In the genomic region with DNA sequence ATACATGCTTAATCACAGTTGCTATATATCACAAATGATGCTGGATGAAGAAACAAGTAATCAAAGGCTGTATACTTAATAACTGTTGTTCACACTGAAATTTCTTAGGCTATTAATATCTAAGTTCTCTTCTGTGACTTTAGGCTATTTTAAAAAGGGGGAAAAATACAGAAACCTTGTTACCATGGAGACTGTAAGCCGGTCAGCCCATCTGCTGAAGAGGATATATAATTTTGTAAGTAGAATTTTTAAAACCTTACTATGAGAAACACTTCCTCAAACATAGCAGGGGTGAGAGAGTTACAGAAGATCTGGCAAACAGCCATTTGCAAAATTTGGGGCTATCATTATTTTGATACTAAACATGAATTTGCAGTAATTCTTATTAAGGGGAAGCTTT, we compare ENCODE assay signal across 16 cellular contexts. TPM values are rescaled to one million over a fixed set of nuclear protein-coding genes. Genes with fewer than 3 reads are reported as not detected.
DNase-seq lines count a peak whose midpoint lies in the region; ATAC-seq and TF ChIP-seq lines count a peak whose summit lies in the region.
"Had no signal": no experiment of that assay in that cellular context is flagged by ENCODE, and none has a peak within 500 bp of the region (broad histone marks: within the 10 kb centered on the region; RNA-seq: fewer than 3 reads in every experiment).

No MANE protein-coding gene starts in this region.

- no peak for DNase-seq in memory B cell (ENCODE audit: low spot score in 2 of 2)
- DNase-seq in dorsolateral prefrontal cortex = no peak
- no peak for DNase-seq in inferior parietal cortex (ENCODE audit: extremely low spot score)
- DNase-seq in HT-29 (ENCODE audit: low spot score) = no peak
- DNase-seq in activated T-helper 2 cell treated with anti-CD3 and anti-CD28 coated beads, Interferon-gamma antibody, Interleukin-2, Interleukin-4, amounts not matched to agents 10 μg/mL and 5 μg/mL and 100 μg/mL, durations not matched to agents 14 hours and 24 hours and 36 hours (ENCODE audit: low spot score) = no peak
- DNase-seq: activated CD4-positive, alpha-beta T cell treated with anti-CD3 and anti-CD28 coated beads, Interleukin-2, amount 50 U/mL, for 1 hour; activated effector memory CD4-positive, alpha-beta T cell treated with Interleukin-2 at 50 U/mL for 16 hours; glutamatergic neuron; left ventricle myocardium inferior; NCI-H748 treated with DMSO at 0.1 percent for 48 hours; thyroid gland had no signal

- no peak overlapping the region for H3K4me3 Mint-ChIP-seq in memory B cell
- H3K4me3 Mint-ChIP-seq in activated T-helper 2 cell treated with anti-CD3 and anti-CD28 coated beads, Interferon-gamma antibody, Interleukin-2, Interleukin-4, amounts not matched to agents 10 μg/mL and 5 μg/mL and 100 μg/mL, durations not matched to agents 14 hours and 24 hours and 36 hours (ENCODE audit: low read depth) = no peak overlapping the region
- H3K4me3 Mint-ChIP-seq: neural crest cell had no signal

- H3K9me3 Mint-ChIP-seq in memory B cell = peaks cover 2% of the 10 kb centered on the region
- no peaks in the 10 kb centered on the region for H3K9me3 Mint-ChIP-seq in activated T-helper 2 cell treated with anti-CD3 and anti-CD28 coated beads, Interferon-gamma antibody, Interleukin-2, Interleukin-4, amounts not matched to agents 10 μg/mL and 5 μg/mL and 100 μg/mL, durations not matched to agents 14 hours and 24 hours and 36 hours

- ATAC-seq in GM18861 (IDR thresholded peaks at IDR 0.05; ENCODE audit: unreplicated experiment) (peak; percentile 78), GM21825 (IDR thresholded peaks at IDR 0.05; ENCODE audit: unreplicated experiment) (peak; percentile 68), HG03460 (IDR thresholded peaks at IDR 0.05; ENCODE audit: unreplicated experiment) (peak; percentile 67), memory B cell (ENCODE audit: low read depth) (peak; percentile 41)

- no peaks in the 10 kb centered on the region for H3K27me3 ChIP-seq in dorsolateral prefrontal cortex
- H3K27me3 ChIP-seq: thyroid gland had no signal

- TF ChIP-seq CTCF in dorsolateral prefrontal cortex (IDR thresholded peaks at IDR 0.05 in 54 of 56, conservative IDR thresholded peaks at IDR 0.05 in 2 of 56; ENCODE audit: low read depth in 1 of 56, partially characterized antibody in 56 of 56) = no peak

- H3K27ac ChIP-seq in dorsolateral prefrontal cortex = peak overlapping the region in 3 of 59 donors; percentile 26 to 51 (median 44)
- H3K27ac ChIP-seq: left ventricle myocardium inferior, SK-N-MC, thyroid gland had no signal

- H3K27ac Mint-ChIP-seq in memory B cell = no peak overlapping the region
- H3K27ac Mint-ChIP-seq in activated T-helper 2 cell treated with anti-CD3 and anti-CD28 coated beads, Interferon-gamma antibody, Interleukin-2, Interleukin-4, amounts not matched to agents 10 μg/mL and 5 μg/mL and 100 μg/mL, durations not matched to agents 14 hours and 24 hours and 36 hours = no peak overlapping the region

- peaks cover 5% of the 10 kb centered on the region for H3K27me3 Mint-ChIP-seq in memory B cell
- H3K27me3 Mint-ChIP-seq in activated T-helper 2 cell treated with anti-CD3 and anti-CD28 coated beads, Interferon-gamma antibody, Interleukin-2, Interleukin-4, amounts not matched to agents 10 μg/mL and 5 μg/mL and 100 μg/mL, durations not matched to agents 14 hours and 24 hours and 36 hours (ENCODE audit: low read depth) = peaks cover 4% of the 10 kb centered on the region

- H3K4me3 ChIP-seq in dorsolateral prefrontal cortex = no peak overlapping the region
- H3K4me3 ChIP-seq: left ventricle myocardium inferior, SK-N-MC, thyroid gland had no signal

- intact Hi-C loops in dorsolateral prefrontal cortex (cut with DNase I) = no loop called here
- intact Hi-C loops in activated T-helper 2 cell treated with anti-CD3 and anti-CD28 coated beads, Interferon-gamma antibody, Interleukin-2, Interleukin-4, amounts not matched to agents 10 μg/mL and 5 μg/mL and 100 μg/mL, durations not matched to agents 14 hours and 24 hours and 36 hours (cut with micrococcal nuclease) = no loop called here

- H3K36me3 Mint-ChIP-seq in memory B cell = no peaks in the 10 kb centered on the region
- H3K36me3 Mint-ChIP-seq in activated T-helper 2 cell treated with anti-CD3 and anti-CD28 coated beads, Interferon-gamma antibody, Interleukin-2, Interleukin-4, amounts not matched to agents 10 μg/mL and 5 μg/mL and 100 μg/mL, durations not matched to agents 14 hours and 24 hours and 36 hours (ENCODE audit: low read depth) = no peaks in the 10 kb centered on the region

- H3K4me1 Mint-ChIP-seq in memory B cell = peaks cover under 1% of the 10 kb centered on the region
- no peaks in the 10 kb centered on the region for H3K4me1 Mint-ChIP-seq in activated T-helper 2 cell treated with anti-CD3 and anti-CD28 coated beads, Interferon-gamma antibody, Interleukin-2, Interleukin-4, amounts not matched to agents 10 μg/mL and 5 μg/mL and 100 μg/mL, durations not matched to agents 14 hours and 24 hours and 36 hours (ENCODE audit: low read depth)
- H3K4me1 Mint-ChIP-seq: neural crest cell had no signal

RNA-seq across cellular contexts. Expression of a gene that starts 27.8 kb away (rescaled TPM):
- 100 to 1,000 TPM in 91 of 120 experiments, 10 to 100 TPM in 29; 46.7 to 179 (median 122) TPM for total RNA-seq in dorsolateral prefrontal cortex
- 0.13 and 0.26 TPM in 2 replicates for total RNA-seq in HT-29 (2014; rRNA removed; shearing (Covaris generic))
- 0.23 and 0.39 TPM in 2 replicates for total RNA-seq in activated T-helper 2 cell treated with anti-CD3 and anti-CD28 coated beads, Interferon-gamma antibody, Interleukin-2, Interleukin-4, amounts not matched to agents 10 μg/mL and 5 μg/mL and 100 μg/mL, durations not matched to agents 14 hours and 24 hours and 36 hours

Comparison
In these comparisons a context has a peak if more than half of its experiments do, and no peak if none do; other contexts are left out.
1. RNA of a gene that starts 27.8 kb away (total RNA-seq): 46.7 to 179 TPM in dorsolateral prefrontal cortex; 0.23 to 0.39 TPM in activated T-helper 2 cell treated with anti-CD3 and anti-CD28 coated beads, Interferon-gamma antibody, Interleukin-2, Interleukin-4, amounts not matched to agents 10 μg/mL and 5 μg/mL and 100 μg/mL, durations not matched to agents 14 hours and 24 hours and 36 hours and 0.13 to 0.26 TPM in HT-29; every median in the first group is over 10 times any median in the second.
2. Peak in every context shown above with its lines, with median percentiles within 50 percentile points of each other: ATAC-seq.